Comparison of ENCODE assay signal across 15 cellular contexts in genomic region chr15:98787936-98788757, GRCh38.
DNase-seq lines count a peak whose midpoint lies in the region; ATAC-seq and TF ChIP-seq lines count a peak whose summit lies in the region.
"Had no signal": no experiment of that assay in that cellular context is flagged by ENCODE, and none has a peak within 500 bp of the region (broad histone marks: within the 10 kb centered on the region; RNA-seq: fewer than 3 reads in every experiment).

No MANE protein-coding gene starts in this region.

- WGBS in IMR-90 (ENCODE audit: extremely low coverage in 2 of 2, insufficient read length in 1 of 2), 2 experiments, result 90% methylated on average over 2 of the region's 9 CpGs; no CpG with 5 or more reads in 1 of the 2 experiments

- peaks cover 69% of the 10 kb centered on the region for H3K4me1 Mint-ChIP-seq in chondrocyte (ENCODE audit: low read depth)
- H3K4me1 Mint-ChIP-seq in mesothelial cell of epicardium, result peaks cover 28% of the 10 kb centered on the region
- peaks cover 8 to 19% of the 10 kb centered on the region in 2 donors for H3K4me1 Mint-ChIP-seq in natural killer cell treated with Interleukin-12 subunit alpha and Interleukin-12 subunit beta and Interleukin-15 and Interleukin-18, amount 100 ng/mL, for 72 hours (ENCODE audit: low read depth in 2 of 2)
- H3K4me1 Mint-ChIP-seq: central memory CD8-positive, alpha-beta T cell had no signal

- H3K4ac ChIP-seq in IMR-90 (ENCODE audit: low read depth, low read length), result peak overlapping the region; percentile 29; the same call in 1 of the 2 replicates

- no peak for TF ChIP-seq POLR2A in IMR-90 (IDR thresholded peaks at IDR 0.05; ENCODE audit: low read depth, low read length)

- intact Hi-C loops in IMR-90 (cut with micrococcal nuclease), result no loop called here

- H2AK5ac ChIP-seq in IMR-90 (ENCODE audit: low read depth, low read length), result peak overlapping the region; percentile 18; the same call in 1 of the 2 replicates

- H3K36me3 Mint-ChIP-seq in chondrocyte (ENCODE audit: low read depth) (no peaks in the 10 kb centered on the region), mesothelial cell of epicardium (no peaks in the 10 kb centered on the region)
- no peaks in the 10 kb centered on the region for H3K36me3 Mint-ChIP-seq in natural killer cell treated with Interleukin-12 subunit alpha and Interleukin-12 subunit beta and Interleukin-15 and Interleukin-18, amount 100 ng/mL, for 72 hours
- H3K36me3 Mint-ChIP-seq: CD8-positive, alpha-beta memory T cell had no signal

- no peak overlapping the region for H2BK15ac ChIP-seq in IMR-90 (ENCODE audit: low read depth, low read length)

- H4K8ac ChIP-seq in IMR-90 (ENCODE audit: low read depth in 2 of 2, low read length in 2 of 2), result no peak overlapping the region; a peak in 1 of 4 replicates

- H3K4me3 Mint-ChIP-seq in chondrocyte (ENCODE audit: unreplicated experiment) (no peak overlapping the region), mesothelial cell of epicardium (no peak overlapping the region)
- no peak overlapping the region for H3K4me3 Mint-ChIP-seq in natural killer cell treated with Interleukin-12 subunit alpha and Interleukin-12 subunit beta and Interleukin-15 and Interleukin-18, amount 100 ng/mL, for 72 hours
- H3K4me3 Mint-ChIP-seq: activated T-cell treated with anti-CD3 and anti-CD28 coated beads, Interleukin-2, amount 50 U/mL, for 4 hours; CD8-positive, alpha-beta memory T cell; central memory CD8-positive, alpha-beta T cell; T-helper 2 cell treated with Interferon-gamma antibody and Interleukin-4, amounts not matched to agents 5 μg/mL and 100 μg/mL, for 36 hours had no signal

- no TSS peak for BruUV-seq in IMR-90 (replicated peaks; lab: Mats Ljungman, UMichigan)

- no peak overlapping the region for H3K9ac ChIP-seq in BLaER1 treated with 17β-estradiol and CSF1 and Interleukin-3, amounts not matched to agents 10 nM and 100 nM
- H3K9ac ChIP-seq in IMR-90 (ENCODE audit: low read depth, low read length), result no peak overlapping the region

- peak; percentile 64 for ATAC-seq in IMR-90 (ENCODE audit: low read depth)
- ATAC-seq in natural killer cell treated with Interleukin-12 subunit alpha and Interleukin-12 subunit beta and Interleukin-15 and Interleukin-18, amount 100 ng/mL, for 72 hours, result no peak

- H3K4me2 ChIP-seq in BLaER1 treated with 17β-estradiol and CSF1 and Interleukin-3, amounts not matched to agents 10 nM and 100 nM, result peak overlapping the region; percentile 50 to 82 (median 60)
- H3K4me2 ChIP-seq in IMR-90 (ENCODE audit: low read depth, low read length), result no peak overlapping the region

- H2BK120ac ChIP-seq in IMR-90 (ENCODE audit: low read depth, low read length), result no peak overlapping the region

- no peaks in the 10 kb centered on the region for H3K9me3 Mint-ChIP-seq in chondrocyte (ENCODE audit: low read depth)
- no peaks in the 10 kb centered on the region for H3K9me3 Mint-ChIP-seq in mesothelial cell of epicardium
- no peaks in the 10 kb centered on the region for H3K9me3 Mint-ChIP-seq in natural killer cell treated with Interleukin-12 subunit alpha and Interleukin-12 subunit beta and Interleukin-15 and Interleukin-18, amount 100 ng/mL, for 72 hours
- H3K9me3 Mint-ChIP-seq: activated T-cell treated with anti-CD3 and anti-CD28 coated beads, Interleukin-2, amount 50 U/mL, for 4 hours; CD8-positive, alpha-beta memory T cell; central memory CD8-positive, alpha-beta T cell; T-helper 2 cell treated with Interferon-gamma antibody and Interleukin-4, amounts not matched to agents 5 μg/mL and 100 μg/mL, for 36 hours had no signal

- H3K27me3 Mint-ChIP-seq in chondrocyte (ENCODE audit: low read depth) (no peaks in the 10 kb centered on the region), mesothelial cell of epicardium (ENCODE audit: low read depth) (no peaks in the 10 kb centered on the region)
- no peaks in the 10 kb centered on the region for H3K27me3 Mint-ChIP-seq in natural killer cell treated with Interleukin-12 subunit alpha and Interleukin-12 subunit beta and Interleukin-15 and Interleukin-18, amount 100 ng/mL, for 72 hours

- no peak overlapping the region for H4K91ac ChIP-seq in IMR-90 (ENCODE audit: insufficient read depth, low read depth, low read length)

- H3K36me3 ChIP-seq in BLaER1 treated with 17β-estradiol and CSF1 and Interleukin-3, amounts not matched to agents 10 nM and 100 nM, result peaks cover 0 to 13% (median 0%) of the 10 kb centered on the region in 11 experiments; a peak in 3 of 22 replicates
- H3K36me3 ChIP-seq in IMR-90 (ENCODE audit: control insufficient read depth, insufficient read depth, low read length), result no peaks in the 10 kb centered on the region

- H2BK20ac ChIP-seq in IMR-90 (ENCODE audit: low read depth, low read length), result no peak overlapping the region

- H3K56ac ChIP-seq in IMR-90 (ENCODE audit: extremely low read depth, insufficient read depth, low read length), result no peak overlapping the region

- POLR2A ChIA-PET in IMR-90 (lab: Charles Lee; ENCODE audit: unreplicated experiment), result no interaction called here

- no peak overlapping the region for H4K5ac ChIP-seq in IMR-90 (ENCODE audit: low read depth, low read length)

- no peak overlapping the region for H3K4me3 ChIP-seq in BLaER1 treated with 17β-estradiol and CSF1 and Interleukin-3, amounts not matched to agents 10 nM and 100 nM
- no peak overlapping the region for H3K4me3 ChIP-seq in IMR-90 (ENCODE audit: insufficient read depth, low read depth, low read length)

- CTCF ChIA-PET in IMR-90 (lab: Yijun Ruan, JAX), result interaction anchor here (0.7 kb wide), 1 partner anchor 51 kb away, joined by 3 read pairs; no protein-coding TSS in a partner anchor

- H3K27ac Mint-ChIP-seq in chondrocyte (ENCODE audit: unreplicated experiment), result peak overlapping the region; percentile 85
- H3K27ac Mint-ChIP-seq in mesothelial cell of epicardium, result peak overlapping the region; percentile 3
- H3K27ac Mint-ChIP-seq in natural killer cell treated with Interleukin-12 subunit alpha and Interleukin-12 subunit beta and Interleukin-15 and Interleukin-18, amount 100 ng/mL, for 72 hours, result no peak overlapping the region
- H3K27ac Mint-ChIP-seq: T-helper 2 cell treated with Interferon-gamma antibody and Interleukin-4, amounts not matched to agents 5 μg/mL and 100 μg/mL, for 36 hours had no signal

- H2AK9ac ChIP-seq in IMR-90 (replicated peaks; ENCODE audit: low read depth, low read length, poor library complexity), result no peak overlapping the region

- peak overlapping the region; percentile 85 for H3K14ac ChIP-seq in IMR-90 (replicated peaks; ENCODE audit: low read depth, low read length)

- peaks cover 16% of the 10 kb centered on the region for H3K9me1 ChIP-seq in IMR-90 (ENCODE audit: insufficient read depth, low read length)

- H3K9me3 ChIP-seq in BLaER1 treated with 17β-estradiol and CSF1 and Interleukin-3, amounts not matched to agents 10 nM and 100 nM (replicated peaks in 1 of 11), result no peaks in the 10 kb centered on the region
- no peaks in the 10 kb centered on the region for H3K9me3 ChIP-seq in IMR-90 (ENCODE audit: control insufficient read depth, insufficient read depth, low read length)

- no peak overlapping the region for H2AFZ ChIP-seq in IMR-90 (replicated peaks; ENCODE audit: low read length, poor library complexity)

- no peak overlapping the region for H3K18ac ChIP-seq in IMR-90 (ENCODE audit: low read depth, low read length)

- H3K27ac ChIP-seq in BLaER1 treated with 17β-estradiol and CSF1 and Interleukin-3, amounts not matched to agents 10 nM and 100 nM, result peak overlapping the region in 6 of 11 experiments; percentile 3 to 46 (median 26); a peak in 7 of 22 replicates
- no peak overlapping the region for H3K27ac ChIP-seq in IMR-90 (ENCODE audit: insufficient read depth, low read length)

- no peak overlapping the region for H2BK5ac ChIP-seq in IMR-90 (ENCODE audit: low read depth, low read length, poor library complexity, severe bottlenecking)

- in situ Hi-C loops in IMR-90 (cut with MboI; ENCODE audit: low sequenced_read_pairs), result loop anchor here (25.0 kb wide), 1 partner anchor 124 kb away; no protein-coding TSS in a partner anchor

- 0 out of 2 replicates have a peak overlapping the region, but pooled peaks have one; percentile 31 for H3K23ac ChIP-seq in IMR-90 (ENCODE audit: low read depth, low read length)

- dilution Hi-C loops in IMR-90 (cut with HindIII; ENCODE audit: low sequenced_read_pairs, unreplicated experiment), result no loop called here

- H3K79me1 ChIP-seq in IMR-90 (ENCODE audit: low read depth in 1 of 2, low read length in 2 of 2), result peaks cover 42 to 87% of the 10 kb centered on the region in 2 experiments

- TF ChIP-seq CTCF in IMR-90 (conservative IDR thresholded peaks at IDR 0.05; ENCODE audit: low read depth, low read length), result no peak
- no peak for TF ChIP-seq CTCF in chondrocyte (IDR thresholded peaks at IDR 0.05)
- no peak for TF ChIP-seq CTCF in mesothelial cell of epicardium (IDR thresholded peaks at IDR 0.05; ENCODE audit: unreplicated experiment)

- no peak for TF ChIP-seq RAD21 in IMR-90 (IDR thresholded peaks at IDR 0.05; ENCODE audit: low read length)

- H4K20me1 ChIP-seq in BLaER1 treated with 17β-estradiol and CSF1 and Interleukin-3, amounts not matched to agents 10 nM and 100 nM, result peaks cover 65 to 100% (median 100%) of the 10 kb centered on the region in 11 experiments
- peaks cover 67% of the 10 kb centered on the region for H4K20me1 ChIP-seq in IMR-90 (ENCODE audit: insufficient read depth, low read length)

- DNase-seq in IMR-90 (peak; percentile 38), chondrocyte (ENCODE audit: low spot score) (no peak), mesothelial cell of epicardium (ENCODE audit: low spot score in 2 of 2, unreplicated experiment in 2 of 2) (no peak), GOT3 (lab: John Stamatoyannopoulos, UW) (no peak), dedifferentiated amniotic fluid mesenchymal stem cell (ENCODE audit: extremely low spot score) (no peak)
- DNase-seq in natural killer cell treated with Interleukin-12 subunit alpha and Interleukin-12 subunit beta and Interleukin-15 and Interleukin-18, amount 100 ng/mL, for 72 hours (ENCODE audit: low spot score), result no peak
- no peak for DNase-seq in activated CD8-positive, alpha-beta memory T cell treated with anti-CD3 and anti-CD28 coated beads, Interleukin-2, amount 50 U/mL, for 48 hours
- DNase-seq: activated T-cell treated with anti-CD3 and anti-CD28 coated beads, Interleukin-2, amount 50 U/mL, for 4 hours; CD8-positive, alpha-beta memory T cell; Karpas-422; NCI-H524; stimulated activated CD4-positive, alpha-beta T cell treated with anti-CD3 and anti-CD28 coated beads, Interleukin-1b, Interleukin-23, amount 100 ng/mL, for 48 hours had no signal

- H3K4me1 ChIP-seq in BLaER1 treated with 17β-estradiol and CSF1 and Interleukin-3, amounts not matched to agents 10 nM and 100 nM, result peaks cover 68 to 79% (median 76%) of the 10 kb centered on the region in 10 experiments
- H3K4me1 ChIP-seq in IMR-90 (ENCODE audit: control insufficient read depth, insufficient read depth, low read length), result peaks cover 8% of the 10 kb centered on the region

- no peaks in the 10 kb centered on the region for H3K27me3 ChIP-seq in BLaER1 treated with 17β-estradiol and CSF1 and Interleukin-3, amounts not matched to agents 10 nM and 100 nM
- H3K27me3 ChIP-seq in IMR-90 (ENCODE audit: control insufficient read depth, insufficient read depth, low read length), result no peaks in the 10 kb centered on the region

TF ChIP-seq in IMR-90, 13 proteins besides CTCF, POLR2A, EP300 and RAD21 (continues in another document):
- 0 out of 2 replicates have a peak, but pooled peaks have one; percentile 37 for TF ChIP-seq CEBPB (IDR thresholded peaks at IDR 0.05; ENCODE audit: low read depth, low read length)

Comparison
In these comparisons a context has a peak if more than half of its experiments do, and no peak if none do; other contexts are left out.
1. H3K27ac Mint-ChIP-seq: peak in chondrocyte (single experiment) and mesothelial cell of epicardium (single experiment); none in natural killer cell treated with Interleukin-12 subunit alpha and Interleukin-12 subunit beta and Interleukin-15 and Interleukin-18, amount 100 ng/mL, for 72 hours (0 of 2).